37 cellular contexts compared by ENCODE assay signal in the genomic region with DNA sequence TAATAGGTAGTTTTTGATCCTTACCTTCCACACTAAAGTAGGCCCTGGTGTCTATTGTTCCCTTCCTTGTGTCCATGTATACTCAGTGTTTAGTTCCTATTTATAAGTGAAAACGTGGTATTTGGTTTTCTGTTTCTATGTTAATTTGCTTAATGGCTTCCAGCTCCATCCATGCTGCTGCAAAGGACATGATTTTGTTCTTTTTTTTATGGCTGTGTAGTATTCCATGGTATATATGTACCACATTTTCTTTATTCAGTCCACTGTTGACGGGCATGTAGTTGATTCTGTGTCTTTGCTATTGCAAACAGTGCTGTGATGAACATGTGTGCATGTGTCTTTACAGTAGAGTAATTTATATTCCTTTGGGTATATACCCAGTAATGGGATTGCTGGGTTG. TPM values are rescaled to one million over a fixed set of nuclear protein-coding genes. Genes with fewer than 3 reads are reported as not detected.
"Had no signal": no experiment of that assay in that cellular context is flagged by ENCODE, and none has a peak within 500 bp of the region (broad histone marks: within the 10 kb centered on the region; RNA-seq: fewer than 3 reads in every experiment).

No MANE protein-coding gene starts in this region.

- DNase-seq: Karpas-422, Kasumi-1, MG63, MM.1S, MV-4-11, NCI-H1048, NCI-H1092, NCI-H1092 treated with DMSO at 0.1 percent for 48 hours, NCI-H1105, NCI-H1105 treated with DMSO at 0.1 percent for 48 hours, NCI-H1417, NCI-H1417 treated with DMSO at 0.1 percent for 48 hours, NCI-H1436, NCI-H1436 treated with DMSO at 0.1 percent for 48 hours, NCI-H146, NCI-H1694, NCI-H1694 treated with DMSO at 0.1 percent for 48 hours, NCI-H187, NCI-H187 treated with DMSO at 0.1 percent for 48 hours, NCI-H1930, NCI-H2029, NCI-H2029 treated with DMSO at 0.1 percent for 48 hours, NCI-H2081, NCI-H2081 treated with DMSO at 0.1 percent for 48 hours, NCI-H2107, NCI-H2171, NCI-H2171 treated with DMSO at 0.1 percent for 48 hours, NCI-H2227 treated with DMSO at 0.1 percent for 48 hours, NCI-H226, NCI-H345, NCI-H446, NCI-H446 treated with DMSO at 0.1 percent for 48 hours, NCI-H510A, NCI-H510A treated with DMSO at 0.1 percent for 48 hours, NCI-H524, NCI-H524 treated with DMSO at 0.1 percent for 48 hours had no signal

- H3K9me3 ChIP-seq: MG63 had no signal

- H3K4me3 ChIP-seq: MG63 had no signal

- H3K27me3 ChIP-seq: MG63 had no signal

RNA-seq across cellular contexts. Expression of a gene that starts 28.5 kb away (rescaled TPM):
- total RNA-seq: LHCN-M2 had no signal
